11 cellular contexts compared by ENCODE assay signal in genomic region chr19:13979224-13979623, GRCh38. TPM values are rescaled to one million over a fixed set of nuclear protein-coding genes. Genes with fewer than 3 reads are reported as not detected.
DNase-seq lines count a peak whose midpoint lies in the region; ATAC-seq, FAIRE-seq and TF ChIP-seq lines count a peak whose summit lies in the region.
"Had no signal": no experiment of that assay in that cellular context is flagged by ENCODE, and none has a peak within 500 bp of the region (broad histone marks: within the 10 kb centered on the region; RNA-seq: fewer than 3 reads in every experiment).

No MANE protein-coding gene starts in this region.

- no peaks in the 10 kb centered on the region for H3F3A ChIP-seq in GM23338 (replicated peaks; ENCODE audit: low read depth)
- no peaks in the 10 kb centered on the region for H3F3A ChIP-seq in smooth muscle cell (ENCODE audit: low read depth)

- no peaks in the 10 kb centered on the region for H3K27me3 ChIP-seq in GM23338 (ENCODE audit: insufficient read depth)
- no peaks in the 10 kb centered on the region for H3K27me3 ChIP-seq in keratinocyte (ENCODE audit: control insufficient read depth, extremely low read depth, insufficient read depth, low read length)
- H3K27me3 ChIP-seq in smooth muscle cell (ENCODE audit: low read depth): no peaks in the 10 kb centered on the region

- H3K9ac ChIP-seq in keratinocyte (ENCODE audit: control insufficient read depth, extremely low read depth, insufficient read depth, low read length) (peak overlapping the region; percentile 37), smooth muscle cell (ENCODE audit: low read depth) (no peak overlapping the region)

- H3K4me3 Mint-ChIP-seq in GM23338: peak overlapping the region; percentile 57; the same call in 2 of the 3 replicates

- no peak overlapping the region for H3K27ac Mint-ChIP-seq in GM23338

- H3K79me2 ChIP-seq in GM23338 (replicated peaks; ENCODE audit: insufficient read depth): no peaks in the 10 kb centered on the region
- H3K79me2 ChIP-seq in keratinocyte (ENCODE audit: control insufficient read depth, insufficient read depth, low read length): no peaks in the 10 kb centered on the region
- no peaks in the 10 kb centered on the region for H3K79me2 ChIP-seq in smooth muscle cell (ENCODE audit: low read depth)

- peaks cover 11% of the 10 kb centered on the region for H3K27me3 Mint-ChIP-seq in GM23338 (ENCODE audit: insufficient read depth, low read depth, poor library complexity)

- no peaks in the 10 kb centered on the region for H3K9me3 Mint-ChIP-seq in GM23338

- H3K4me1 ChIP-seq in GM23338 (ENCODE audit: insufficient read depth) (peaks cover 17% of the 10 kb centered on the region), keratinocyte (ENCODE audit: control insufficient read depth, extremely low read depth, insufficient read depth, low read length) (peaks cover 2% of the 10 kb centered on the region), smooth muscle cell (ENCODE audit: low read depth) (peaks cover 6% of the 10 kb centered on the region)

- no peak for TF ChIP-seq POLR2A in lower leg skin (IDR thresholded peaks at IDR 0.05)

- H4K20me1 ChIP-seq in GM23338 (replicated peaks; ENCODE audit: insufficient read depth) (no peaks in the 10 kb centered on the region), keratinocyte (ENCODE audit: control insufficient read depth, extremely low read depth, insufficient read depth, low read length) (no peaks in the 10 kb centered on the region), smooth muscle cell (ENCODE audit: low read depth) (no peaks in the 10 kb centered on the region)

- no peaks in the 10 kb centered on the region; the same call in 2 of the 3 replicates for H3K36me3 Mint-ChIP-seq in GM23338 (ENCODE audit: low read depth)

- H3K36me3 ChIP-seq in GM23338 (ENCODE audit: insufficient read depth) (no peaks in the 10 kb centered on the region), keratinocyte (ENCODE audit: control insufficient read depth in 2 of 2, extremely low read depth in 1 of 2, insufficient read depth in 2 of 2, low read length in 2 of 2) (peaks cover 5 to 12% of the 10 kb centered on the region in 2 experiments), smooth muscle cell (ENCODE audit: low read depth) (no peaks in the 10 kb centered on the region)

- H3K9me3 ChIP-seq in keratinocyte (ENCODE audit: control insufficient read depth, low read depth, low read length) (no peaks in the 10 kb centered on the region), smooth muscle cell (replicated peaks; ENCODE audit: low read depth) (no peaks in the 10 kb centered on the region)

- peaks cover 15% of the 10 kb centered on the region for H3K4me1 Mint-ChIP-seq in GM23338

- H3K9me2 ChIP-seq in GM23338 (ENCODE audit: insufficient read depth): no peaks in the 10 kb centered on the region

- TF ChIP-seq CTCF in GM23338 (conservative IDR thresholded peaks at IDR 0.05; ENCODE audit: low read depth in 2 of 2): no peak
- no peak for TF ChIP-seq CTCF in keratinocyte (optimal IDR thresholded peaks at IDR 0.05 in 1 of 3, IDR thresholded peaks at IDR 0.05 in 1 of 3, conservative IDR thresholded peaks at IDR 0.05 in 1 of 3; ENCODE audit: extremely low read depth in 1 of 3, insufficient read depth in 2 of 3, low read length in 3 of 3)
- no peak for TF ChIP-seq CTCF in smooth muscle cell (IDR thresholded peaks at IDR 0.05; ENCODE audit: borderline replicate concordance, insufficient read depth, poor library complexity, severe bottlenecking)
- no peak for TF ChIP-seq CTCF in lower leg skin (IDR thresholded peaks at IDR 0.05)

- H3K4me3 ChIP-seq in GM23338 (peak overlapping the region; percentile 66), keratinocyte (ENCODE audit: control insufficient read depth in 2 of 3, extremely low read depth in 1 of 3, insufficient read depth in 2 of 3, low read depth in 1 of 3, low read length in 3 of 3) (no peak overlapping the region), smooth muscle cell (peak overlapping the region; percentile 42), lower leg skin (ENCODE audit: low read depth, poor library complexity, severe bottlenecking) (no peak overlapping the region)

- FAIRE-seq in keratinocyte (lab: Jason Lieb, UNC): no peak
- FAIRE-seq: islet of Langerhans had no signal

- dilution Hi-C loops in keratinocyte (cut with MboI; ENCODE audit: extremely low pct_ligation_motif_present, low sequenced_read_pairs): no loop called here

- H3K27ac ChIP-seq in GM23338 (ENCODE audit: low read depth) (no peak overlapping the region), angular gyrus (ENCODE audit: low read depth, low read length) (peak overlapping the region; percentile 12), keratinocyte (ENCODE audit: control insufficient read depth, insufficient read depth, low read length) (no peak overlapping the region), smooth muscle cell (ENCODE audit: low read depth) (no peak overlapping the region)
- H3K27ac ChIP-seq: VCaP had no signal

- 23% methylated on average over 7 of the region's 13 CpGs for WGBS in smooth muscle cell (ENCODE audit: low lambda C conversion rate)
- 17 to 24% methylated on average over 6 to 13 of the region's 13 CpGs for WGBS in lower leg skin, 2 donors

- no peak for DNase-seq in GM23338 (ENCODE audit: low spot score)
- no peak for DNase-seq in keratinocyte (ENCODE audit: low read depth, low spot score)
- DNase-seq in smooth muscle cell (lab: John Stamatoyannopoulos, UW; ENCODE audit: unreplicated experiment): peak; percentile 50
- DNase-seq in lower leg skin (ENCODE audit: low spot score in 2 of 2): no peak
- no peak for DNase-seq in NOMO-1 treated with dmso at 0.1 percent for 144 hours (lab: John Stamatoyannopoulos, UW; ENCODE audit: unreplicated experiment)
- DNase-seq in NCI-H2107 (lab: John Stamatoyannopoulos, UW): no peak
- no peak for DNase-seq in OCI-M1 (lab: John Stamatoyannopoulos, UW)
- DNase-seq: NCI-H226 had no signal

- H3K9me1 ChIP-seq in keratinocyte (ENCODE audit: control insufficient read depth, extremely low read depth, insufficient read depth, low read length): no peaks in the 10 kb centered on the region

- peak; percentile 4 for ATAC-seq in GM23338

- H2AFZ ChIP-seq in GM23338 (no peak overlapping the region), keratinocyte (ENCODE audit: control insufficient read depth, low read length) (no peak overlapping the region), smooth muscle cell (ENCODE audit: low read depth) (no peak overlapping the region)

- H3K4me2 ChIP-seq in GM23338: peak overlapping the region; percentile 92
- H3K4me2 ChIP-seq in keratinocyte (ENCODE audit: control insufficient read depth, extremely low read depth, insufficient read depth, low read depth, low read length): peak overlapping the region; percentile 27
- peak overlapping the region; percentile 86 for H3K4me2 ChIP-seq in smooth muscle cell

- intact Hi-C loops in lower leg skin (cut with DNase I; ENCODE audit: low total_unique reads): no loop called here

RNA-seq across cellular contexts. Expression of gene RFX1, which starts 26.9 kb away (rescaled TPM):
- total RNA-seq in GM23338 (2014; rRNA removed; shearing (Covaris generic)): 10.1 and 11.8 TPM in 2 replicates
- polyA plus RNA-seq in GM23338 (2016; fragmentation: Nextera tagmentation; extraction: Ambion mirVana): 8.9 and 9.4 TPM in 2 replicates
- polyA plus RNA-seq in keratinocyte: 0.45 to 0.97 TPM (median 0.48 TPM) in 3 replicates
- polyA plus RNA-seq in keratinocyte (2011; ENCODE audit: low read depth): 3.7 TPM
- 0.44 and 1.0 TPM in 2 replicates for polyA plus RNA-seq in keratinocyte (2011; cell fraction: cytosol; rRNA removed)
- polyA plus RNA-seq in keratinocyte (2011; cell fraction: nucleus; rRNA removed): 3.0 and 3.7 TPM in 2 replicates
- 4.0 and 4.3 TPM in 2 replicates for polyA plus RNA-seq in keratinocyte (2012; ENCODE audit: low replicate concordance)
- polyA minus RNA-seq in keratinocyte: 0.42 to 6.6 TPM (median 0.76 TPM) in 3 replicates
- 4.2 TPM for polyA minus RNA-seq in keratinocyte (2011; cell fraction: cytosol; rRNA and poly(A)+ RNA removed)
- polyA minus RNA-seq in keratinocyte (2011; cell fraction: nucleus; rRNA and poly(A)+ RNA removed): 3.4 and 9.2 TPM in 2 replicates
- 0.45 and 2.2 TPM in 2 replicates for total RNA-seq in smooth muscle cell
- 2.2 and 2.8 TPM in 2 replicates for polyA plus RNA-seq in smooth muscle cell
- total RNA-seq in lower leg skin: 1 to 10 TPM; 4.5 to 9.2 (median 6.1) TPM

RNA-seq across cellular contexts. Expression of gene DCAF15, which starts 26.9 kb away (rescaled TPM):
- total RNA-seq in GM23338 (2014; rRNA removed; shearing (Covaris generic)): 74.8 and 81.3 TPM in 2 replicates
- polyA plus RNA-seq in GM23338 (2016; fragmentation: Nextera tagmentation; extraction: Ambion mirVana): 39.5 and 41.6 TPM in 2 replicates
- 15.1 to 22.2 TPM (median 18.7 TPM) in 3 replicates for polyA plus RNA-seq in keratinocyte
- 7.4 TPM for polyA plus RNA-seq in keratinocyte (2011; ENCODE audit: low read depth)
- polyA plus RNA-seq in keratinocyte (2011; cell fraction: cytosol; rRNA removed): 5.6 and 12.1 TPM in 2 replicates
- polyA plus RNA-seq in keratinocyte (2011; cell fraction: nucleus; rRNA removed): 41.5 and 54.4 TPM in 2 replicates
- polyA plus RNA-seq in keratinocyte (2012; ENCODE audit: low replicate concordance): 18.5 and 20.1 TPM in 2 replicates
- 18.4 to 36.6 TPM (median 22.3 TPM) in 3 replicates for polyA minus RNA-seq in keratinocyte
- 8.8 TPM for polyA minus RNA-seq in keratinocyte (2011; cell fraction: cytosol; rRNA and poly(A)+ RNA removed)
- 13.2 and 17.0 TPM in 2 replicates for polyA minus RNA-seq in keratinocyte (2011; cell fraction: nucleus; rRNA and poly(A)+ RNA removed)
- total RNA-seq in smooth muscle cell: 12.4 and 15.9 TPM in 2 replicates
- polyA plus RNA-seq in smooth muscle cell: 27.0 and 30.9 TPM in 2 replicates
- 10 to 100 TPM; 31.8 to 51.7 (median 43.0) TPM for total RNA-seq in lower leg skin

RNA-seq across cellular contexts. Expression of gene PODNL1, which starts 41.0 kb away (rescaled TPM):
- 0.24 TPM in 1 of 2 replicates, not detected in the other for total RNA-seq in GM23338 (2014; rRNA removed; shearing (Covaris generic))
- polyA plus RNA-seq in GM23338 (2016; fragmentation: Nextera tagmentation; extraction: Ambion mirVana) (1.3 TPM in 1 of 2 replicates, not detected in the other), keratinocyte (1.0 to 2.1 TPM (median 1.5 TPM) in 3 replicates), smooth muscle cell (34.3 and 53.9 TPM in 2 replicates)
- 1.7 TPM for polyA plus RNA-seq in keratinocyte (2011; ENCODE audit: low read depth)
- polyA plus RNA-seq in keratinocyte (2011; cell fraction: cytosol; rRNA removed): 1.9 and 3.1 TPM in 2 replicates
- polyA plus RNA-seq in keratinocyte (2011; cell fraction: nucleus; rRNA removed): 3.1 and 4.3 TPM in 2 replicates
- 2.2 and 3.9 TPM in 2 replicates for polyA plus RNA-seq in keratinocyte (2012; ENCODE audit: low replicate concordance)
- 0.45 to 2.1 TPM (median 0.85 TPM) in 3 replicates for polyA minus RNA-seq in keratinocyte
- 4.0 TPM for polyA minus RNA-seq in keratinocyte (2011; cell fraction: cytosol; rRNA and poly(A)+ RNA removed)
- polyA minus RNA-seq in keratinocyte (2011; cell fraction: nucleus; rRNA and poly(A)+ RNA removed): 1.5 and 2.0 TPM in 2 replicates
- total RNA-seq in smooth muscle cell (5.2 and 8.9 TPM in 2 replicates), lower leg skin (1 to 10 TPM; 5.2 to 8.2 (median 6.4) TPM)

RNA-seq across cellular contexts. Expression of gene RLN3, which starts 48.7 kb away (rescaled TPM):
- not detected in 2 replicates for total RNA-seq in GM23338 (2014; rRNA removed; shearing (Covaris generic))
- polyA plus RNA-seq in GM23338 (2016; fragmentation: Nextera tagmentation; extraction: Ambion mirVana) (not detected in 2 replicates), keratinocyte (not detected in 3 replicates), smooth muscle cell (not detected in 2 replicates)
- polyA plus RNA-seq in keratinocyte (2011; ENCODE audit: low read depth): not detected
- polyA plus RNA-seq in keratinocyte (2011; cell fraction: cytosol; rRNA removed): not detected in 2 replicates
- polyA plus RNA-seq in keratinocyte (2011; cell fraction: nucleus; rRNA removed): not detected in 2 replicates
- not detected in 2 replicates for polyA plus RNA-seq in keratinocyte (2012; ENCODE audit: low replicate concordance)
- polyA minus RNA-seq in keratinocyte: not detected in 3 replicates
- not detected for polyA minus RNA-seq in keratinocyte (2011; cell fraction: cytosol; rRNA and poly(A)+ RNA removed)
- polyA minus RNA-seq in keratinocyte (2011; cell fraction: nucleus; rRNA and poly(A)+ RNA removed): not detected in 2 replicates
- total RNA-seq in smooth muscle cell (not detected in 2 replicates), lower leg skin (not detected)

RNA-seq across cellular contexts. Expression of gene IL27RA, which starts 52.3 kb away (rescaled TPM):
- 11.4 and 12.8 TPM in 2 replicates for total RNA-seq in GM23338 (2014; rRNA removed; shearing (Covaris generic))
- polyA plus RNA-seq in GM23338 (2016; fragmentation: Nextera tagmentation; extraction: Ambion mirVana): 7.7 and 8.3 TPM in 2 replicates
- 2.2 to 3.0 TPM (median 2.8 TPM) in 3 replicates for polyA plus RNA-seq in keratinocyte
- 0.11 TPM for polyA plus RNA-seq in keratinocyte (2011; ENCODE audit: low read depth)
- 1.3 and 1.7 TPM in 2 replicates for polyA plus RNA-seq in keratinocyte (2011; cell fraction: cytosol; rRNA removed)
- 3.1 and 3.5 TPM in 2 replicates for polyA plus RNA-seq in keratinocyte (2011; cell fraction: nucleus; rRNA removed)
- polyA plus RNA-seq in keratinocyte (2012; ENCODE audit: low replicate concordance): 0.18 and 3.2 TPM in 2 replicates
- 1.2 to 2.6 TPM (median 1.5 TPM) in 3 replicates for polyA minus RNA-seq in keratinocyte
- polyA minus RNA-seq in keratinocyte (2011; cell fraction: cytosol; rRNA and poly(A)+ RNA removed): 2.5 TPM
- polyA minus RNA-seq in keratinocyte (2011; cell fraction: nucleus; rRNA and poly(A)+ RNA removed): 1.9 and 2.2 TPM in 2 replicates
- total RNA-seq in smooth muscle cell: 1.4 and 3.1 TPM in 2 replicates
- 3.8 and 7.1 TPM in 2 replicates for polyA plus RNA-seq in smooth muscle cell
- 1 to 10 TPM in 3 of 4 donors, under 1 TPM in 1; 0.27 to 2.7 (median 2.0) TPM for total RNA-seq in lower leg skin

Comparison
In these comparisons a context has a peak if more than half of its experiments do, and no peak if none do; other contexts are left out.
1. H3K4me2 ChIP-seq: peak in every context shown above with its lines; median percentile 92 in GM23338; 86 in smooth muscle cell; 27 in keratinocyte.
2. H3K4me3 ChIP-seq: peak in GM23338 (single experiment) and smooth muscle cell (single experiment); none in keratinocyte (0 of 3) and lower leg skin (single experiment).